18 cellular contexts compared by ENCODE assay signal in the genomic region with DNA sequence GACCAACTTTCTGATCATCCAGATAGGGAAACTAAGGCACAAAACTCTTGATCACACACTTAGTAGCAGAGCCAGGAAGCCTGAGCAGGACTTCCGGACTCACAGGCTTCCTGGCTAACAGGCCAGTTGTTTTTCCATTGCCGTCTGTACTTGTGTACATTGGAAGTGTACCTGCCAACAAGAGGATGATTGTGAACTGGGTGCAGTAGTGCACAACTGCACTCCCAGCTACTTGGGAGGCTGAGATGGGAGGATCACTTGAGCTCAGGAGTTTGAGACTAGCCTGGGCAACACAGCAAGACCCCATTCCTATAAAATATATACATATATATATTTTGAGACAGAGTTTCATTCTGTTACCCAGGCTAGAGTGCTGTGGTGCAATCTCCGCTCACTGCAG. TPM values are rescaled to one million over a fixed set of nuclear protein-coding genes. Genes with fewer than 3 reads are reported as not detected.
DNase-seq lines count a peak whose midpoint lies in the region; ATAC-seq and TF ChIP-seq lines count a peak whose summit lies in the region.
"Had no signal": no experiment of that assay in that cellular context is flagged by ENCODE, and none has a peak within 500 bp of the region (broad histone marks: within the 10 kb centered on the region; RNA-seq: fewer than 3 reads in every experiment).

No MANE protein-coding gene starts in this region.

- CTCF ChIA-PET in mammary epithelial cell (lab: Charles Lee; ENCODE audit: low non-redundant PET) (no interaction called here), MCF 10A (lab: Yijun Ruan, JAX) (interaction anchor here (0.6 to 2.1 kb wide), 5 partner anchors 8 to 1512 kb away, joined by 3 to 5 read pairs (median 5); no protein-coding TSS in a partner anchor)

- no peaks in the 10 kb centered on the region for H4K20me1 ChIP-seq in mammary epithelial cell (ENCODE audit: insufficient read depth, low read length)

- H3K27me3 Mint-ChIP-seq in MCF 10A (ENCODE audit: insufficient read depth, unreplicated experiment): no peaks in the 10 kb centered on the region
- H3K27me3 Mint-ChIP-seq in activated CD4-positive, alpha-beta T cell treated with anti-CD3 and anti-CD28 coated beads, Interleukin-2, amount 10 ng/mL, durations not matched to agents 24 days and 14 days: no peaks in the 10 kb centered on the region

- in situ Hi-C loops in mammary epithelial cell (cut with MboI; ENCODE audit: low sequenced_read_pairs in 2 of 2): no loop called here

- H3K4me2 ChIP-seq in mammary epithelial cell (ENCODE audit: insufficient read depth, low read depth, low read length): no peak overlapping the region

- POLR2A ChIA-PET in MCF 10A (lab: Yijun Ruan, JAX): interaction anchor here (0.6 to 1.2 kb wide), 3 partner anchors 10 to 19 kb away, joined by 3 to 4 read pairs (median 3); no protein-coding TSS in a partner anchor

- no TSS peak for BruUV-seq in mammary epithelial cell (replicated peaks; lab: Mats Ljungman, UMichigan)
- no TSS peak for BruUV-seq in MCF 10A (replicated peaks; lab: Mats Ljungman, UMichigan)

- H3K9me3 ChIP-seq in mammary epithelial cell (replicated peaks; ENCODE audit: insufficient read depth, low read length): no peaks in the 10 kb centered on the region
- H3K9me3 ChIP-seq in right cardiac atrium (ENCODE audit: control insufficient read depth, low read length): no peaks in the 10 kb centered on the region
- no peaks in the 10 kb centered on the region for H3K9me3 ChIP-seq in psoas muscle

- peaks cover 7% of the 10 kb centered on the region for H3K4me1 Mint-ChIP-seq in MCF 10A (ENCODE audit: insufficient read depth, unreplicated experiment)
- no peaks in the 10 kb centered on the region for H3K4me1 Mint-ChIP-seq in activated CD4-positive, alpha-beta T cell treated with anti-CD3 and anti-CD28 coated beads, Interleukin-2, amount 10 ng/mL, durations not matched to agents 24 days and 14 days

- H3K27ac Mint-ChIP-seq in MCF 10A (ENCODE audit: low read depth, unreplicated experiment): no peak overlapping the region
- no peak overlapping the region for H3K27ac Mint-ChIP-seq in activated CD4-positive, alpha-beta T cell treated with anti-CD3 and anti-CD28 coated beads, Interleukin-2, amount 10 ng/mL, durations not matched to agents 24 days and 14 days
- H3K27ac Mint-ChIP-seq: CD14-positive monocyte; CD8-positive, alpha-beta T cell had no signal

- no peaks in the 10 kb centered on the region for H3K36me3 Mint-ChIP-seq in MCF 10A (ENCODE audit: insufficient read depth, unreplicated experiment)
- no peaks in the 10 kb centered on the region for H3K36me3 Mint-ChIP-seq in activated CD4-positive, alpha-beta T cell treated with anti-CD3 and anti-CD28 coated beads, Interleukin-2, amount 10 ng/mL, durations not matched to agents 24 days and 14 days (ENCODE audit: low read depth)
- H3K36me3 Mint-ChIP-seq: CD8-positive, alpha-beta T cell had no signal

- ATAC-seq in right cardiac atrium: no peak
- ATAC-seq in Right ventricle myocardium superior (ENCODE audit: poor library complexity): no peak
- no peak for ATAC-seq in psoas muscle
- no peak for ATAC-seq in HG02642 (IDR thresholded peaks at IDR 0.05; ENCODE audit: poor library complexity, unreplicated experiment)
- ATAC-seq: CD8-positive, alpha-beta T cell had no signal

- H3K36me3 ChIP-seq in mammary epithelial cell (ENCODE audit: insufficient read depth, low read length): no peaks in the 10 kb centered on the region
- no peaks in the 10 kb centered on the region for H3K36me3 ChIP-seq in psoas muscle (ENCODE audit: insufficient read depth in 1 of 2, low read depth in 1 of 2)

- no peaks in the 10 kb centered on the region for H3K9me3 Mint-ChIP-seq in MCF 10A (ENCODE audit: unreplicated experiment)
- no peaks in the 10 kb centered on the region for H3K9me3 Mint-ChIP-seq in activated CD4-positive, alpha-beta T cell treated with anti-CD3 and anti-CD28 coated beads, Interleukin-2, amount 10 ng/mL, durations not matched to agents 24 days and 14 days
- H3K9me3 Mint-ChIP-seq: CD8-positive, alpha-beta T cell had no signal

- WGBS in mammary epithelial cell (ENCODE audit: low coverage, missing lambda C conversion rate): 100% methylated on average over 3 of the region's 3 CpGs
- 78% methylated on average over 3 of the region's 3 CpGs for WGBS in right cardiac atrium
- 53 to 70% (median 63%) methylated on average over 3 of the region's 3 CpGs for WGBS in psoas muscle, 3 donors

- DNase-seq in mammary epithelial cell (no peak), MCF 10A (ENCODE audit: unreplicated experiment) (no peak), right cardiac atrium (no peak), Right ventricle myocardium superior (no peak), psoas muscle (no peak), caudate nucleus (lab: John Stamatoyannopoulos, UW) (no peak)
- no peak for DNase-seq in activated CD4-positive, alpha-beta T cell treated with anti-CD3 and anti-CD28 coated beads, Interleukin-2, amount 10 ng/mL, durations not matched to agents 24 days and 14 days
- DNase-seq: CD8-positive, alpha-beta T cell; COR-L47; DMS153; DMS79 treated with DMSO at 0.1 percent for 48 hours; EL; GM23248; H7 had no signal

- H3K4me1 ChIP-seq in mammary epithelial cell (ENCODE audit: insufficient read depth, low read length) (no peaks in the 10 kb centered on the region), right cardiac atrium (ENCODE audit: control insufficient read depth, insufficient read depth, low read length) (no peaks in the 10 kb centered on the region), psoas muscle (peaks cover 44% of the 10 kb centered on the region)

- no peak overlapping the region for H3K4me3 ChIP-seq in mammary epithelial cell (replicated peaks in 1 of 3; ENCODE audit: insufficient read depth in 1 of 3, low read depth in 2 of 3, low read length in 3 of 3)
- no peak overlapping the region for H3K4me3 ChIP-seq in right cardiac atrium (ENCODE audit: low read length)
- no peak overlapping the region for H3K4me3 ChIP-seq in psoas muscle
- H3K4me3 ChIP-seq: GM23248 had no signal

- H3K9ac ChIP-seq in mammary epithelial cell (ENCODE audit: insufficient read depth, low read length): no peak overlapping the region
- H3K9ac ChIP-seq: GM23248 had no signal

- no peak overlapping the region for H3K27ac ChIP-seq in mammary epithelial cell (ENCODE audit: insufficient read depth, low read depth, low read length)
- H3K27ac ChIP-seq in right cardiac atrium (ENCODE audit: low read length): peak overlapping the region; percentile 51
- peak overlapping the region; percentile 95 for H3K27ac ChIP-seq in psoas muscle
- H3K27ac ChIP-seq in caudate nucleus (ENCODE audit: low read depth, low read length): no peak overlapping the region
- H3K27ac ChIP-seq: 22Rv1, GM23248, HL-60 had no signal

- H2AFZ ChIP-seq in mammary epithelial cell (ENCODE audit: low read depth, low read length): peak overlapping the region; percentile 13
- H2AFZ ChIP-seq: GM23248 had no signal

- no peaks in the 10 kb centered on the region for H3K79me2 ChIP-seq in mammary epithelial cell (ENCODE audit: insufficient read depth, low read length)

- no peaks in the 10 kb centered on the region for H3K27me3 ChIP-seq in mammary epithelial cell (ENCODE audit: insufficient read depth, low read length)
- H3K27me3 ChIP-seq in right cardiac atrium (ENCODE audit: control insufficient read depth, insufficient read depth): no peaks in the 10 kb centered on the region
- H3K27me3 ChIP-seq in psoas muscle (ENCODE audit: insufficient read depth in 3 of 3, low read length in 2 of 3): no peaks in the 10 kb centered on the region

- no peak for TF ChIP-seq CTCF in mammary epithelial cell (conservative IDR thresholded peaks at IDR 0.05 in 1 of 2, IDR thresholded peaks at IDR 0.05 in 1 of 2; ENCODE audit: extremely low read depth in 1 of 2, insufficient read depth in 1 of 2, low read depth in 1 of 2, low read length in 2 of 2)
- TF ChIP-seq CTCF in MCF 10A (IDR thresholded peaks at IDR 0.05; ENCODE audit: unreplicated experiment): no peak
- no peak for TF ChIP-seq CTCF in psoas muscle (IDR thresholded peaks at IDR 0.05)

- dilution Hi-C loops in mammary epithelial cell (cut with HindIII; ENCODE audit: low sequenced_read_pairs): no loop called here

- intact Hi-C loops in mammary epithelial cell (cut with micrococcal nuclease): no loop called here
- intact Hi-C loops in MCF 10A (cut with micrococcal nuclease): no loop called here
- intact Hi-C loops in right cardiac atrium (cut with DNase I): no loop called here
- intact Hi-C loops in Right ventricle myocardium superior (cut with DNase I): no loop called here
- intact Hi-C loops in psoas muscle (cut with DNase I): loop anchor here in 1 of 2 donors (5.0 kb wide), 1 partner anchor 34 kb away; a partner anchor contains a TSS
- intact Hi-C loops in activated CD4-positive, alpha-beta T cell treated with anti-CD3 and anti-CD28 coated beads, Interleukin-2, amount 10 ng/mL, durations not matched to agents 24 days and 14 days (cut with micrococcal nuclease): no loop called here

- no peak overlapping the region for H3K4me3 Mint-ChIP-seq in MCF 10A (ENCODE audit: unreplicated experiment)
- no peak overlapping the region for H3K4me3 Mint-ChIP-seq in activated CD4-positive, alpha-beta T cell treated with anti-CD3 and anti-CD28 coated beads, Interleukin-2, amount 10 ng/mL, durations not matched to agents 24 days and 14 days
- H3K4me3 Mint-ChIP-seq: CD14-positive monocyte; CD8-positive, alpha-beta T cell had no signal

RNA-seq across cellular contexts. Expression of a gene that starts 35.2 kb away (rescaled TPM):
- total RNA-seq in mammary epithelial cell (10 to 100 TPM in 1 of 2 donors, 1 to 10 TPM in 1; 9.6 to 12.0 TPM), MCF 10A (2022) (12.1 and 14.9 TPM in 2 replicates), right cardiac atrium (10 to 100 TPM; 13.5 to 17.8 (median 14.2) TPM), Right ventricle myocardium superior (13.3 TPM), psoas muscle (100 to 1,000 TPM in 2 of 4 donors, 10 to 100 TPM in 2; 19.7 to 165 (median 95.0) TPM)
- polyA plus RNA-seq in mammary epithelial cell (2.2 TPM), right cardiac atrium (27.3 TPM), psoas muscle (10 to 100 TPM in 1 of 3 donors, 1 to 10 TPM in 2; 1.9 to 73.1 (median 9.4) TPM)
- 1.2 TPM for polyA minus RNA-seq in mammary epithelial cell
- 12.6 and 12.8 TPM in 2 replicates for total RNA-seq in activated CD4-positive, alpha-beta T cell treated with anti-CD3 and anti-CD28 coated beads, Interleukin-2, amount 10 ng/mL, durations not matched to agents 24 days and 14 days

RNA-seq across cellular contexts. Expression of a gene that starts 59.1 kb away (rescaled TPM):
- total RNA-seq in mammary epithelial cell: 1 to 10 TPM in 1 of 2 donors, under 1 TPM in 1; 0.35 to 1.8 TPM
- 0.26 TPM for polyA plus RNA-seq in mammary epithelial cell
- polyA minus RNA-seq in mammary epithelial cell: 4.7 TPM
- total RNA-seq in MCF 10A (2022): 0.15 and 0.21 TPM in 2 replicates
- total RNA-seq in right cardiac atrium: under 1 TPM; 0.18 to 0.66 (median 0.41) TPM
- 0.27 TPM for polyA plus RNA-seq in right cardiac atrium
- total RNA-seq in Right ventricle myocardium superior: 0.54 TPM
- under 1 TPM in 2 of 4 donors, not detected in 2; 0.30 to 0.67 TPM for total RNA-seq in psoas muscle
- under 1 TPM; 0.01 to 0.06 (median 0.03) TPM for polyA plus RNA-seq in psoas muscle
- total RNA-seq in activated CD4-positive, alpha-beta T cell treated with anti-CD3 and anti-CD28 coated beads, Interleukin-2, amount 10 ng/mL, durations not matched to agents 24 days and 14 days: 0.07 and 0.16 TPM in 2 replicates
- total RNA-seq: CD8-positive, alpha-beta T cell; H7 had no signal
- polyA plus RNA-seq: CD14-positive monocyte had no signal

Comparison
In these comparisons a context has a peak if more than half of its experiments do, and no peak if none do; other contexts are left out.
1. H3K27ac ChIP-seq: peak in right cardiac atrium (single experiment) and psoas muscle (single experiment); none in mammary epithelial cell (single experiment) and caudate nucleus (single experiment).